ENCODE assay signal across 13 cellular contexts in genomic region chr15:25838191-25838870, GRCh38. TPM values are rescaled to one million over a fixed set of nuclear protein-coding genes. Genes with fewer than 3 reads are reported as not detected.
"Had no signal": no experiment of that assay in that cellular context is flagged by ENCODE, and none has a peak within 500 bp of the region (broad histone marks: within the 10 kb centered on the region; RNA-seq: fewer than 3 reads in every experiment).

No MANE protein-coding gene starts in this region.

- H3K27ac Mint-ChIP-seq: activated naive CD8-positive, alpha-beta T cell treated with anti-CD3 and anti-CD28 coated beads, Interleukin-2, amount 10 ng/mL, durations not matched to agents 7 days and 5 days; naive B cell had no signal

- H3K9me3 Mint-ChIP-seq: activated naive CD8-positive, alpha-beta T cell treated with anti-CD3 and anti-CD28 coated beads, Interleukin-2, amount 10 ng/mL, durations not matched to agents 7 days and 5 days had no signal

- H3K27me3 ChIP-seq: breast epithelium, esophagus muscularis mucosa, SJCRH30, stomach had no signal

- H3K4me3 ChIP-seq: breast epithelium, esophagus muscularis mucosa, psoas muscle, SJCRH30, spleen, stomach, thoracic aorta had no signal

- DNase-seq: activated naive CD8-positive, alpha-beta T cell treated with anti-CD3 and anti-CD28 coated beads, Interleukin-2, amount 10 ng/mL, durations not matched to agents 7 days and 5 days; aorta; left colon; naive B cell; psoas muscle; SJCRH30; spleen; stimulated activated CD4-positive, alpha-beta T cell treated with anti-CD3 and anti-CD28 coated beads, Interleukin-2, amount 100 ng/mL, for 24 hours; stomach had no signal

- H3K36me3 ChIP-seq: breast epithelium, esophagus muscularis mucosa, SJCRH30, spleen, stomach, thoracic aorta had no signal

- H3K9me3 ChIP-seq: breast epithelium, esophagus muscularis mucosa, psoas muscle, SJCRH30, spleen, stomach, thoracic aorta had no signal

- H3K4me3 Mint-ChIP-seq: activated naive CD8-positive, alpha-beta T cell treated with anti-CD3 and anti-CD28 coated beads, Interleukin-2, amount 10 ng/mL, durations not matched to agents 7 days and 5 days had no signal

- H3K27ac ChIP-seq: esophagus muscularis mucosa, psoas muscle, SJCRH30, spleen, stomach had no signal

- H3K27me3 Mint-ChIP-seq: activated naive CD8-positive, alpha-beta T cell treated with anti-CD3 and anti-CD28 coated beads, Interleukin-2, amount 10 ng/mL, durations not matched to agents 7 days and 5 days had no signal

- H3K4me1 ChIP-seq: breast epithelium, SJCRH30, spleen had no signal

RNA-seq across cellular contexts. Expression of gene ATP10A, which starts 24.8 kb away (rescaled TPM):
- total RNA-seq: lung microvascular endothelial cell had no signal
